In the genomic region with DNA sequence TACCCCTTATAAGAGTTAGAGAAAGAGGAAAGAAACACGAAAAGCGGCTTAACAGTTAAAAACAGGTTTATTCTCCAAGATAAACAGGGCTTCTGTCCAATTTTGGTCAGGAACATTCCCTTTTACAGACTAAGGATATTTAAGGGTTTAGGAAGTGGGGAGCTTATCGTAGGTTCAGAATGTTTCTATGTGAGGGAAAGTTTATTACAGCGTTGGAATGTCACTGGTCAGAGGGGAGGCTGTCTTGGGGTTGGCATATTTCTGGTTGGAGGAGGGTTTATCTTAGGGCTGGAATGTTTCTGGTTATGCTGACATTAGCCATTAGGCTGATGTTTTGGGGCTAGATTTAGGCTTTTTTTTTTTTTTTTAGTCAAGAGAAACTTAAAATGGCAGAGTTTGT, we compare ENCODE assay signal across 18 cellular contexts. TPM values are rescaled to one million over a fixed set of nuclear protein-coding genes. Genes with fewer than 3 reads are reported as not detected.
DNase-seq lines count a peak whose midpoint lies in the region; ATAC-seq and TF ChIP-seq lines count a peak whose summit lies in the region.
"Had no signal": no experiment of that assay in that cellular context is flagged by ENCODE, and none has a peak within 500 bp of the region (broad histone marks: within the 10 kb centered on the region; RNA-seq: fewer than 3 reads in every experiment).

No MANE protein-coding gene starts in this region.

- TF ChIP-seq CTCF in astrocyte of the spinal cord (IDR thresholded peaks at IDR 0.05; ENCODE audit: low read depth, low read length) = no peak
- no peak for TF ChIP-seq CTCF in smooth muscle cell (IDR thresholded peaks at IDR 0.05; ENCODE audit: borderline replicate concordance, insufficient read depth, poor library complexity, severe bottlenecking)

- peaks cover 3% of the 10 kb centered on the region for H3K27me3 ChIP-seq in smooth muscle cell (ENCODE audit: low read depth)
- H3K27me3 ChIP-seq: BE2C had no signal

- intact Hi-C loops in activated CD4-positive, alpha-beta memory T cell treated with anti-CD3 and anti-CD28 coated beads for 36 hours (cut with micrococcal nuclease) = no loop called here

- H3K4me3 Mint-ChIP-seq in stimulated activated naive CD8-positive, alpha-beta T cell treated with anti-CD3 and anti-CD28 coated beads, Interleukin-15, amount 100 ng/mL, for 72 hours = no peak overlapping the region
- H3K4me3 Mint-ChIP-seq in activated CD4-positive, alpha-beta memory T cell treated with anti-CD3 and anti-CD28 coated beads for 36 hours = no peak overlapping the region
- H3K4me3 Mint-ChIP-seq: CD4-positive, CD25-positive, alpha-beta regulatory T cell; CD8-positive, alpha-beta memory T cell; HFFc6 had no signal

- H3K4me1 ChIP-seq in smooth muscle cell (ENCODE audit: low read depth) = no peaks in the 10 kb centered on the region
- H3K4me1 ChIP-seq: BE2C had no signal

- WGBS in smooth muscle cell (ENCODE audit: low lambda C conversion rate) = 18% methylated on average over 4 of the region's 4 CpGs

- in situ Hi-C loops in astrocyte of the spinal cord (cut with HindIII; ENCODE audit: low sequenced_read_pairs) = no loop called here

- CTCF ChIA-PET in activated CD4-positive, alpha-beta memory T cell treated with anti-CD3 and anti-CD28 coated beads for 36 hours (lab: Charles Lee) = no interaction called here

- H4K20me1 ChIP-seq in smooth muscle cell (ENCODE audit: low read depth) = no peaks in the 10 kb centered on the region

- peaks cover 35% of the 10 kb centered on the region for H3K27me3 Mint-ChIP-seq in stimulated activated naive CD8-positive, alpha-beta T cell treated with anti-CD3 and anti-CD28 coated beads, Interleukin-15, amount 100 ng/mL, for 72 hours
- H3K27me3 Mint-ChIP-seq in activated CD4-positive, alpha-beta memory T cell treated with anti-CD3 and anti-CD28 coated beads for 36 hours = peaks cover 11% of the 10 kb centered on the region

- H3K9ac ChIP-seq in smooth muscle cell (ENCODE audit: low read depth) = no peak overlapping the region
- H3K9ac ChIP-seq: GM23248 had no signal

- no peak overlapping the region for H3K4me3 ChIP-seq in astrocyte of the spinal cord (ENCODE audit: low read depth, low read length)
- H3K4me3 ChIP-seq in smooth muscle cell = no peak overlapping the region
- H3K4me3 ChIP-seq: GM23248 had no signal

- H3K4me1 Mint-ChIP-seq in stimulated activated naive CD8-positive, alpha-beta T cell treated with anti-CD3 and anti-CD28 coated beads, Interleukin-15, amount 100 ng/mL, for 72 hours = no peaks in the 10 kb centered on the region
- H3K4me1 Mint-ChIP-seq in activated CD4-positive, alpha-beta memory T cell treated with anti-CD3 and anti-CD28 coated beads for 36 hours (ENCODE audit: low read depth) = no peaks in the 10 kb centered on the region
- H3K4me1 Mint-ChIP-seq: CD4-positive, CD25-positive, alpha-beta regulatory T cell; CD8-positive, alpha-beta memory T cell had no signal

- H2AFZ ChIP-seq in smooth muscle cell (ENCODE audit: low read depth) = no peak overlapping the region
- H2AFZ ChIP-seq: GM23248 had no signal

- TF ChIP-seq POLR2A in GM18505 (IDR thresholded peaks at IDR 0.05; ENCODE audit: borderline replicate concordance, extremely low read depth, insufficient read depth, insufficient read length) = no peak

- H3K9me3 ChIP-seq in smooth muscle cell (replicated peaks; ENCODE audit: low read depth) = no peaks in the 10 kb centered on the region
- H3K9me3 ChIP-seq: BE2C had no signal

- H3K79me2 ChIP-seq in smooth muscle cell (ENCODE audit: low read depth) = no peaks in the 10 kb centered on the region

- DNase-seq in amniotic epithelial cell (ENCODE audit: low read depth) (peak; percentile 29), astrocyte of the spinal cord (ENCODE audit: low read depth, low spot score) (peak; percentile 5), islet precursor cell (peak; percentile 18), smooth muscle cell (lab: John Stamatoyannopoulos, UW; ENCODE audit: unreplicated experiment) (no peak), LoVo (ENCODE audit: low spot score) (no peak)
- no peak for DNase-seq in stimulated activated naive CD8-positive, alpha-beta T cell treated with anti-CD3 and anti-CD28 coated beads, Interleukin-15, amount 100 ng/mL, for 72 hours
- no peak for DNase-seq in activated CD4-positive, alpha-beta memory T cell treated with anti-CD3 and anti-CD28 coated beads for 36 hours
- DNase-seq: ACHN; BE2C; C1 segment of cervical spinal cord; CD4-positive, CD25-positive, alpha-beta regulatory T cell; CD8-positive, alpha-beta memory T cell; COR-L47; GM23248; HFFc6; IMR-90 had no signal

- no peaks in the 10 kb centered on the region for H3F3A ChIP-seq in smooth muscle cell (ENCODE audit: low read depth)

- ATAC-seq in GM18505 (IDR thresholded peaks at IDR 0.05; ENCODE audit: unreplicated experiment) = no peak
- no peak for ATAC-seq in stimulated activated naive CD8-positive, alpha-beta T cell treated with anti-CD3 and anti-CD28 coated beads, Interleukin-15, amount 100 ng/mL, for 72 hours
- ATAC-seq: HCT116 had no signal

- no peaks in the 10 kb centered on the region for H3K36me3 ChIP-seq in smooth muscle cell (ENCODE audit: low read depth)
- H3K36me3 ChIP-seq: BE2C had no signal

- H3K27ac ChIP-seq in smooth muscle cell (ENCODE audit: low read depth) = peak overlapping the region; percentile 27
- H3K27ac ChIP-seq: GM23248 had no signal

- POLR2A ChIA-PET in activated CD4-positive, alpha-beta memory T cell treated with anti-CD3 and anti-CD28 coated beads for 36 hours (lab: Charles Lee) = no interaction called here

- peak overlapping the region; percentile 56 for H3K4me2 ChIP-seq in smooth muscle cell

- H3K27ac Mint-ChIP-seq in stimulated activated naive CD8-positive, alpha-beta T cell treated with anti-CD3 and anti-CD28 coated beads, Interleukin-15, amount 100 ng/mL, for 72 hours = peak overlapping the region in 1 of 2 donors; percentile 33
- no peak overlapping the region for H3K27ac Mint-ChIP-seq in activated CD4-positive, alpha-beta memory T cell treated with anti-CD3 and anti-CD28 coated beads for 36 hours
- H3K27ac Mint-ChIP-seq: CD4-positive, CD25-positive, alpha-beta regulatory T cell; CD8-positive, alpha-beta memory T cell; HFFc6 had no signal

- no peaks in the 10 kb centered on the region for H3K36me3 Mint-ChIP-seq in activated CD4-positive, alpha-beta memory T cell treated with anti-CD3 and anti-CD28 coated beads for 36 hours
- H3K36me3 Mint-ChIP-seq: CD4-positive, CD25-positive, alpha-beta regulatory T cell; CD8-positive, alpha-beta memory T cell had no signal

- no peaks in the 10 kb centered on the region for H3K9me3 Mint-ChIP-seq in stimulated activated naive CD8-positive, alpha-beta T cell treated with anti-CD3 and anti-CD28 coated beads, Interleukin-15, amount 100 ng/mL, for 72 hours
- H3K9me3 Mint-ChIP-seq in activated CD4-positive, alpha-beta memory T cell treated with anti-CD3 and anti-CD28 coated beads for 36 hours = no peaks in the 10 kb centered on the region
- H3K9me3 Mint-ChIP-seq: CD8-positive, alpha-beta memory T cell had no signal

RNA-seq across cellular contexts. Expression of a gene that starts 34.1 kb away (rescaled TPM):
- total RNA-seq in smooth muscle cell = 14.0 and 18.1 TPM in 2 replicates
- polyA plus RNA-seq in smooth muscle cell = 6.0 and 7.5 TPM in 2 replicates
- total RNA-seq in activated CD4-positive, alpha-beta memory T cell treated with anti-CD3 and anti-CD28 coated beads for 36 hours = 10 to 100 TPM; 14.3 to 16.5 TPM

RNA-seq across cellular contexts. Expression of a gene that starts 43.0 kb away (rescaled TPM):
- 1.2 and 3.5 TPM in 2 replicates for total RNA-seq in smooth muscle cell
- 0.78 and 3.0 TPM in 2 replicates for polyA plus RNA-seq in smooth muscle cell
- total RNA-seq in activated CD4-positive, alpha-beta memory T cell treated with anti-CD3 and anti-CD28 coated beads for 36 hours = not detected
- total RNA-seq: CD4-positive, CD25-positive, alpha-beta regulatory T cell; CD8-positive, alpha-beta memory T cell; GM23248; HFFc6; IMR-90 had no signal
- polyA plus RNA-seq: CD4-positive, CD25-positive, alpha-beta regulatory T cell; CD8-positive, alpha-beta memory T cell; GM23248; IMR-90 had no signal

Comparison
In these comparisons a context has a peak if more than half of its experiments do, and no peak if none do; other contexts are left out.
1. DNase-seq: peak in amniotic epithelial cell (single experiment), astrocyte of the spinal cord (single experiment) and islet precursor cell (single experiment); none in smooth muscle cell (single experiment), stimulated activated naive CD8-positive, alpha-beta T cell treated with anti-CD3 and anti-CD28 coated beads, Interleukin-15, amount 100 ng/mL, for 72 hours (0 of 2), LoVo (single experiment) and activated CD4-positive, alpha-beta memory T cell treated with anti-CD3 and anti-CD28 coated beads for 36 hours (single experiment).